ENCODE assay signal across 25 cellular contexts in genomic region chr5:53677632-53678031, GRCh38.
"Had no signal": no experiment of that assay in that cellular context is flagged by ENCODE, and none has a peak within 500 bp of the region (broad histone marks: within the 10 kb centered on the region; RNA-seq: fewer than 3 reads in every experiment).

No MANE protein-coding gene starts in this region.

- DNase-seq: activated CD4-positive, alpha-beta memory T cell treated with anti-CD3 and anti-CD28 coated beads for 36 hours; activated CD4-positive, alpha-beta T cell treated with anti-CD3 and anti-CD28 coated beads for 36 hours; activated CD4-positive, alpha-beta T cell treated with anti-CD3 and anti-CD28 coated beads, Interleukin-2, amount 10 ng/mL, durations not matched to agents 24 days and 14 days; activated CD4-positive, CD25-positive, alpha-beta regulatory T cell; activated CD4-positive, CD25-positive, alpha-beta regulatory T cell treated with anti-CD3 and anti-CD28 coated beads, Interleukin-2, amount 50 U/mL, for 72 hours; activated CD8-positive, alpha-beta memory T cell treated with anti-CD3 and anti-CD28 coated beads, Interleukin-2, amount 10 ng/mL, durations not matched to agents 7 days and 5 days; activated CD8-positive, alpha-beta memory T cell treated with anti-CD3 and anti-CD28 coated beads, Interleukin-2, amount 50 U/mL, for 4 hours; activated CD8-positive, alpha-beta T cell treated with anti-CD3 and anti-CD28 coated beads, Interleukin-2, amount 10 ng/mL, durations not matched to agents 7 days and 5 days; activated effector memory CD4-positive, alpha-beta T cell treated with anti-CD3 and anti-CD28 coated beads, Interleukin-2, amount 50 U/mL, for 16 hours; activated naive CD4-positive, alpha-beta T cell treated with anti-CD3 and anti-CD28 coated beads for 36 hours; activated naive CD8-positive, alpha-beta T cell treated with anti-CD3 and anti-CD28 coated beads for 36 hours; activated naive CD8-positive, alpha-beta T cell treated with anti-CD3 and anti-CD28 coated beads, Interleukin-2, amount 50 U/mL, for 24 hours; activated T-cell treated with anti-CD3 and anti-CD28 coated beads, Interleukin-2, amount 50 U/mL, for 1 hour; activated T-cell treated with anti-CD3 and anti-CD28 coated beads, Interleukin-2, amount 50 U/mL, for 48 hours; adrenal gland; amygdala; aorta; body of pancreas; dermis blood vessel endothelial cell; effector CD8-positive, alpha-beta T cell; foreskin fibroblast; heart right ventricle; T-helper 2 cell had no signal

- H3K36me3 ChIP-seq: adrenal gland had no signal

- H3K9me3 ChIP-seq: adrenal gland, body of pancreas had no signal

- H3K4me1 ChIP-seq: adrenal gland, body of pancreas had no signal

- H3K27me3 ChIP-seq: adrenal gland, body of pancreas, heart right ventricle had no signal

- H3K4me3 ChIP-seq: adrenal gland, body of pancreas, coronary artery, heart right ventricle had no signal

- ATAC-seq: activated CD4-positive, alpha-beta T cell treated with anti-CD3 and anti-CD28 coated beads for 36 hours; activated CD8-positive, alpha-beta memory T cell treated with anti-CD3 and anti-CD28 coated beads, Interleukin-2, amount 10 ng/mL, durations not matched to agents 7 days and 5 days; activated CD8-positive, alpha-beta T cell treated with anti-CD3 and anti-CD28 coated beads, Interleukin-2, amount 10 ng/mL, durations not matched to agents 7 days and 5 days; activated naive CD8-positive, alpha-beta T cell treated with anti-CD3 and anti-CD28 coated beads, Interleukin-2, amount 50 U/mL, for 24 hours; body of pancreas; esophagus mucosa had no signal

- H3K27ac ChIP-seq: adrenal gland, body of pancreas, coronary artery had no signal
